In the genomic region with DNA sequence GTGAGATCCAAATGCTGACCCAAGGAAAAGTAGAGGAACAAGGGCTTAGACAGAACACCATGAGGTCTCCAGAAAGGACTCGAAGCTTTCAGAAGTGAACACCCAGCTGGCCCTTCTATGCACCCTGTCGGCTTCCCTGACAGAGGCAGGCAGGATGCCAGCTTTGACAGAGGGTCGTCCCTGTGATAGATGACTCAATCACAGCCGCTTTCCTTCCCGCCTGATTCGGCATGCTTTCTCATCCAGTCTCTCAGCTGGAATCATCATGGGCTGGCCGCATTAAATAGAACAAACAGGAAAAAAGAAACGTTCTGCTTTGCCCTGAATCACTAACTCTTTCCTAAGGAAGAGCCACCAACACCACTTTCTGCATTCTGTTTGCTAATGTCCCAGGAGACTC, we compare ENCODE assay signal across 14 cellular contexts.
DNase-seq lines count a peak whose midpoint lies in the region; ATAC-seq and TF ChIP-seq lines count a peak whose summit lies in the region.
"Had no signal": no experiment of that assay in that cellular context is flagged by ENCODE, and none has a peak within 500 bp of the region (broad histone marks: within the 10 kb centered on the region; RNA-seq: fewer than 3 reads in every experiment).

No MANE protein-coding gene starts in this region.

- no peak overlapping the region for H3K4me3 ChIP-seq in MM.1S (ENCODE audit: low read length)
- H3K4me3 ChIP-seq in astrocyte of the spinal cord (ENCODE audit: low read depth, low read length) = no peak overlapping the region
- peak overlapping the region in 1 of 12 donors; percentile 2 for H3K4me3 ChIP-seq in heart left ventricle
- H3K4me3 ChIP-seq in smooth muscle cell = no peak overlapping the region
- H3K4me3 ChIP-seq: heart right ventricle had no signal

- no peaks in the 10 kb centered on the region for H3K79me2 ChIP-seq in MM.1S (ENCODE audit: low read length)
- H3K79me2 ChIP-seq in smooth muscle cell (ENCODE audit: low read depth) = no peaks in the 10 kb centered on the region

- no peak for DNase-seq in MM.1S
- peak; percentile 75 for DNase-seq in astrocyte of the spinal cord (ENCODE audit: low read depth, low spot score)
- DNase-seq in heart left ventricle = peak in 2 of 5 donors; percentile 47 to 60
- DNase-seq in smooth muscle cell (lab: John Stamatoyannopoulos, UW; ENCODE audit: unreplicated experiment) = no peak
- no peak for DNase-seq in NCI-H2227 treated with DMSO at 0.1 percent for 48 hours (lab: John Stamatoyannopoulos, UW)
- no peak for DNase-seq in NCI-H146 treated with DMSO at 0.1 percent for 48 hours (lab: John Stamatoyannopoulos, UW; ENCODE audit: unreplicated experiment)
- DNase-seq: activated CD4-positive, alpha-beta memory T cell treated with anti-CD3 and anti-CD28 coated beads, Interleukin-2, amount 10 ng/mL, durations not matched to agents 7 days and 5 days; CD8-positive, alpha-beta T cell; GF-D8; GOT3; naive thymus-derived CD4-positive, alpha-beta T cell had no signal

- H3K27ac ChIP-seq in MM.1S (ENCODE audit: low read length) = no peak overlapping the region
- H3K27ac ChIP-seq in heart left ventricle = peak overlapping the region in 2 of 12 donors; percentile 13 to 28
- peak overlapping the region; percentile 12 for H3K27ac ChIP-seq in smooth muscle cell (ENCODE audit: low read depth)
- H3K27ac ChIP-seq: KMS-11 had no signal

- H3K9me2 ChIP-seq in MM.1S (replicated peaks; ENCODE audit: insufficient read depth, low read length) = no peaks in the 10 kb centered on the region

- H3F3A ChIP-seq in MM.1S (ENCODE audit: insufficient read depth, low read length) (no peaks in the 10 kb centered on the region), smooth muscle cell (ENCODE audit: low read depth) (no peaks in the 10 kb centered on the region)

- WGBS in heart left ventricle, 4 donors = 26 to 43% (median 33%) methylated on average over 8 of the region's 8 CpGs
- 47% methylated on average over 8 of the region's 8 CpGs for WGBS in smooth muscle cell (ENCODE audit: low lambda C conversion rate)

- H3K9ac ChIP-seq in MM.1S (ENCODE audit: low read length) = no peak overlapping the region
- H3K9ac ChIP-seq in smooth muscle cell (ENCODE audit: low read depth) = no peak overlapping the region
- H3K9ac ChIP-seq: KMS-11 had no signal

- no peaks in the 10 kb centered on the region for H3K27me3 ChIP-seq in MM.1S (replicated peaks; ENCODE audit: insufficient read depth, low read length)
- H3K27me3 ChIP-seq in heart left ventricle = no peaks in the 10 kb centered on the region
- no peaks in the 10 kb centered on the region for H3K27me3 ChIP-seq in smooth muscle cell (ENCODE audit: low read depth)
- H3K27me3 ChIP-seq: heart right ventricle had no signal

- no peaks in the 10 kb centered on the region for H4K20me1 ChIP-seq in MM.1S (ENCODE audit: insufficient read depth, low read length)
- H4K20me1 ChIP-seq in smooth muscle cell (ENCODE audit: low read depth) = no peaks in the 10 kb centered on the region

- TF ChIP-seq POLR2A in heart left ventricle (IDR thresholded peaks at IDR 0.05) = no peak

- H3K4me1 ChIP-seq in MM.1S (ENCODE audit: low read length) = no peaks in the 10 kb centered on the region
- H3K4me1 ChIP-seq in heart left ventricle = peaks cover 0 to 19% (median 15%) of the 10 kb centered on the region in 12 donors
- no peaks in the 10 kb centered on the region for H3K4me1 ChIP-seq in smooth muscle cell (ENCODE audit: low read depth)

- ATAC-seq in heart left ventricle (peak in 3 of 4 donors; percentile 17 to 64 (median 60)), GM19463 (IDR thresholded peaks at IDR 0.05; ENCODE audit: unreplicated experiment) (no peak)
- ATAC-seq: CD8-positive, alpha-beta T cell; naive thymus-derived CD4-positive, alpha-beta T cell had no signal

- H3K9me3 ChIP-seq in MM.1S (replicated peaks; ENCODE audit: insufficient read depth, low read length) = no peaks in the 10 kb centered on the region
- H3K9me3 ChIP-seq in heart left ventricle = no peaks in the 10 kb centered on the region
- no peaks in the 10 kb centered on the region for H3K9me3 ChIP-seq in smooth muscle cell (replicated peaks; ENCODE audit: low read depth)
- H3K9me3 ChIP-seq: heart right ventricle had no signal

- no peaks in the 10 kb centered on the region for H3K36me3 ChIP-seq in MM.1S (replicated peaks; ENCODE audit: insufficient read depth, low read length)
- no peaks in the 10 kb centered on the region for H3K36me3 ChIP-seq in heart left ventricle
- no peaks in the 10 kb centered on the region for H3K36me3 ChIP-seq in smooth muscle cell (ENCODE audit: low read depth)
- H3K36me3 ChIP-seq: heart right ventricle had no signal

- H3K4me2 ChIP-seq in MM.1S (ENCODE audit: low read depth, low read length) = no peak overlapping the region
- peak overlapping the region; percentile 6 for H3K4me2 ChIP-seq in smooth muscle cell
- H3K4me2 ChIP-seq: KMS-11 had no signal

- intact Hi-C loops in heart left ventricle (cut with DNase I) = loop anchor here in 1 of 10 donors (5.0 kb wide), 1 partner anchor 797 kb away; no protein-coding TSS in a partner anchor

- in situ Hi-C loops in astrocyte of the spinal cord (cut with HindIII; ENCODE audit: low sequenced_read_pairs) = no loop called here

- no peak for TF ChIP-seq CTCF in MM.1S (IDR thresholded peaks at IDR 0.05; ENCODE audit: low read length)
- TF ChIP-seq CTCF in astrocyte of the spinal cord (IDR thresholded peaks at IDR 0.05; ENCODE audit: low read depth, low read length) = no peak
- no peak for TF ChIP-seq CTCF in heart left ventricle (IDR thresholded peaks at IDR 0.05)
- no peak for TF ChIP-seq CTCF in smooth muscle cell (IDR thresholded peaks at IDR 0.05; ENCODE audit: borderline replicate concordance, insufficient read depth, poor library complexity, severe bottlenecking)

- H2AFZ ChIP-seq in MM.1S (ENCODE audit: low read length) (0 out of 2 replicates have a peak overlapping the region, but pooled peaks have one; percentile 7), smooth muscle cell (ENCODE audit: low read depth) (no peak overlapping the region)
